In genomic region chr22:37777122-37777687, GRCh38 we compare ENCODE assay signal across 8 cellular contexts. TPM values are rescaled to one million over a fixed set of nuclear protein-coding genes. Genes with fewer than 3 reads are reported as not detected.
DNase-seq lines count a peak whose midpoint lies in the region; ATAC-seq, FAIRE-seq and TF ChIP-seq lines count a peak whose summit lies in the region.

No MANE protein-coding gene starts in this region.

- H3K9me2 ChIP-seq in MM.1S (replicated peaks; ENCODE audit: insufficient read depth, low read length), result no peaks in the 10 kb centered on the region

- H3K4me1 ChIP-seq in MM.1S (ENCODE audit: low read length) (peaks cover 4% of the 10 kb centered on the region), skeletal muscle satellite cell (ENCODE audit: control insufficient read depth, insufficient read depth, low read length) (peaks cover 39% of the 10 kb centered on the region)

- H3K4me3 ChIP-seq in MM.1S (ENCODE audit: low read length), result no peak overlapping the region
- H3K4me3 ChIP-seq in skeletal muscle satellite cell (ENCODE audit: low read length), result no peak overlapping the region

- 0 out of 2 replicates have a peak, but pooled peaks cover 3% of the 10 kb centered on the region for H3F3A ChIP-seq in MM.1S (ENCODE audit: insufficient read depth, low read length)

- peak; percentile 80 for ATAC-seq in esophagus mucosa

- H3K9ac ChIP-seq in MM.1S (ENCODE audit: low read length), result no peak overlapping the region
- H3K9ac ChIP-seq in skeletal muscle satellite cell (ENCODE audit: low read depth, low read length), result peak overlapping the region; percentile 62

- no peak for TF ChIP-seq CTCF in MM.1S (IDR thresholded peaks at IDR 0.05; ENCODE audit: low read length)

- peak; percentile 48 for DNase-seq in GM18507 (ENCODE audit: extremely low spot score, insufficient read length, low read depth)
- peak; percentile 66 for DNase-seq in MM.1S
- no peak for DNase-seq in 8988T
- no peak for DNase-seq in activated T-cell treated with anti-CD3 and anti-CD28 coated beads, Interleukin-2, amount 50 U/mL, for 48 hours
- DNase-seq in amniotic stem cell (lab: John Stamatoyannopoulos, UW), result no peak
- no peak for DNase-seq in DMS 273 (lab: John Stamatoyannopoulos, UW; ENCODE audit: unreplicated experiment)

- H3K9me3 ChIP-seq in MM.1S (replicated peaks; ENCODE audit: insufficient read depth, low read length) (no peaks in the 10 kb centered on the region), skeletal muscle satellite cell (replicated peaks; ENCODE audit: low read length) (no peaks in the 10 kb centered on the region)

- peak overlapping the region; percentile 4; the same call in 1 of the 2 replicates for H3K27ac ChIP-seq in MM.1S (ENCODE audit: low read length)

- H3K27me3 ChIP-seq in MM.1S (replicated peaks; ENCODE audit: insufficient read depth, low read length) (no peaks in the 10 kb centered on the region), skeletal muscle satellite cell (ENCODE audit: control insufficient read depth, insufficient read depth, low read length) (no peaks in the 10 kb centered on the region)

- no peaks in the 10 kb centered on the region for H3K79me2 ChIP-seq in MM.1S (ENCODE audit: low read length)

- peak; percentile 84 for FAIRE-seq in GM18507 (lab: Jason Lieb, UNC)

- H4K20me1 ChIP-seq in MM.1S (ENCODE audit: insufficient read depth, low read length), result no peaks in the 10 kb centered on the region

- H3K4me2 ChIP-seq in MM.1S (ENCODE audit: low read depth, low read length) (no peak overlapping the region), skeletal muscle satellite cell (ENCODE audit: low read length) (peak overlapping the region; percentile 56)

- H3K36me3 ChIP-seq in MM.1S (replicated peaks; ENCODE audit: insufficient read depth, low read length), result no peaks in the 10 kb centered on the region
- peaks cover 29% of the 10 kb centered on the region for H3K36me3 ChIP-seq in skeletal muscle satellite cell (ENCODE audit: insufficient read depth, low read length)

- no peak overlapping the region for H2AFZ ChIP-seq in MM.1S (ENCODE audit: low read length)

RNA-seq across cellular contexts. Expression of gene GCAT, which starts 30.5 kb away (rescaled TPM):
- 21.7 TPM for total RNA-seq in esophagus mucosa
- 31.7 and 46.1 TPM in 2 replicates for total RNA-seq in skeletal muscle satellite cell (2012; rRNA removed)

RNA-seq across cellular contexts. Expression of gene GALR3, which starts 46.0 kb away (rescaled TPM):
- total RNA-seq in esophagus mucosa, result 0.32 TPM
- not detected in 2 replicates for total RNA-seq in skeletal muscle satellite cell (2012; rRNA removed)

Comparison
In these comparisons a context has a peak if more than half of its experiments do, and no peak if none do; other contexts are left out.
1. DNase-seq: peak in GM18507 (single experiment) and MM.1S (single experiment); none in 8988T (single experiment), activated T-cell treated with anti-CD3 and anti-CD28 coated beads, Interleukin-2, amount 50 U/mL, for 48 hours (0 of 2), amniotic stem cell (single experiment) and DMS 273 (single experiment).